Comparison of ENCODE assay signal across 8 cellular contexts in the genomic region with DNA sequence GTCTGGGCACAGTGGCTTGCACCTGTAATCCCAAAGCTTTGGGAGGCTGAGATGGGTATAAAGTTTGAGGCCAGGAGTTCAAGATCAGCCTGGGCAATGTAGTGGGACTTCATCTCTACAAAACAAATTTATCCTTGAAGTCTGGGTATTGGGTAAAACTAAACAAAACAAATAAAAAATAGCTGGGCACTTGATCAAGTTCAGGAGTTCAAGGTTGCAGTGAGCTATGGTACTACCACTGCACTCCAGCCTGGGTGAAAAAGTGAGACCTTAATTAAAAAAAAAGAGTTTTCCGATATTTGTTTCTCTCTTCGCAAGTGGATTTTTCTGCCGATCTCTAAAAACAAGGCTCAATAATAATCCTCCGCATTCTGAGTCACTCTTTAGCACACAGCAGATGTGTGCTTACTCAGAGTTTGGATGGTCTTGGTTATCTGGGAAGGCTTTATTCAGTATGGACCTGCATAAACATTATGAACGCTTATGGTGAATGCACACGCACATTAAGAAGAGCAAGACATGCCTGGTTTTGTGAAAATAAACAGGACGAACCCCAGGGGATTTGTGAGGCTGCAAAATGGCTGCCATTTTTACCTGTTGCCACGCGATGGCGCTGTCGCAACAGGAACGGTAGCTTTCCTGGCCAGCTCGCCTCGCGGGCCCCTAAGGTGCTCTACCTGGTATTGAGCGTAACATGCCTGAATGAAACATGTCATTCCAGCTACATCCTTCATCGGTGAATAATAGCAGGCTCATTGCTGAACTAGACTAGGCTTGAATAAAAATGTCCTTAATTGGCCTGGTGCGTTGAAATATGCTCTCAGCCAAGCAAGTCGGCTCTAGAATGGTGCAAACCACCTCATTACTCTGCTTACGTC. TPM values are rescaled to one million over a fixed set of nuclear protein-coding genes. Genes with fewer than 3 reads are reported as not detected.
DNase-seq lines count a peak whose midpoint lies in the region; ATAC-seq and TF ChIP-seq lines count a peak whose summit lies in the region.

No MANE protein-coding gene starts in this region.

- ATAC-seq in GM18867 (IDR thresholded peaks at IDR 0.05; ENCODE audit: unreplicated experiment) (peak; percentile 88), HG03139 (IDR thresholded peaks at IDR 0.05; ENCODE audit: unreplicated experiment) (peak; percentile 83)

- DNase-seq in AG09319 (ENCODE audit: extremely low read depth, low read depth), result peak; percentile 7
- peak; percentile 38 for DNase-seq in NCI-H226
- peak; percentile 68 for DNase-seq in activated CD4-positive, alpha-beta T cell treated with anti-CD3 and anti-CD28 coated beads for 48 hours
- peak; percentile 68 for DNase-seq in dermis blood vessel endothelial cell
- peak; percentile 53 to 68 for DNase-seq in lung microvascular endothelial cell (ENCODE audit: low read depth in 2 of 2)
- DNase-seq in stimulated activated CD8-positive, alpha-beta memory T cell treated with anti-CD3 and anti-CD28 coated beads, Interleukin-15, amount 100 ng/mL, for 4 hours (ENCODE audit: low read depth in 2 of 2), result peak; percentile 0 to 6

- TF ChIP-seq CTCF in AG09319 (IDR thresholded peaks at IDR 0.05; ENCODE audit: low read depth, low read length), result peak; percentile 88

RNA-seq across cellular contexts. Expression of a gene that starts 6.0 kb away (rescaled TPM):
- total RNA-seq in dermis blood vessel endothelial cell (not detected in 2 replicates), lung microvascular endothelial cell (not detected in 2 replicates)

Comparison
In these comparisons a context has a peak if more than half of its experiments do, and no peak if none do; other contexts are left out.
1. Peak in every context shown above with its lines: DNase-seq and ATAC-seq.
2. DNase-seq: peak in every context shown above with its lines; median percentile 68 in activated CD4-positive, alpha-beta T cell treated with anti-CD3 and anti-CD28 coated beads for 48 hours; 68 in dermis blood vessel endothelial cell; 60 in lung microvascular endothelial cell; 38 in NCI-H226; 7 in AG09319; 3 in stimulated activated CD8-positive, alpha-beta memory T cell treated with anti-CD3 and anti-CD28 coated beads, Interleukin-15, amount 100 ng/mL, for 4 hours.